Comparison of ENCODE assay signal across 14 cellular contexts in genomic region chr5:170357853-170358497, GRCh38. TPM values are rescaled to one million over a fixed set of nuclear protein-coding genes. Genes with fewer than 3 reads are reported as not detected.
DNase-seq lines count a peak whose midpoint lies in the region; ATAC-seq and TF ChIP-seq lines count a peak whose summit lies in the region.
"Had no signal": no experiment of that assay in that cellular context is flagged by ENCODE, and none has a peak within 500 bp of the region (broad histone marks: within the 10 kb centered on the region; RNA-seq: fewer than 3 reads in every experiment).

No MANE protein-coding gene starts in this region.

- no peaks in the 10 kb centered on the region for H3K36me3 ChIP-seq in muscle layer of duodenum (ENCODE audit: control insufficient read depth in 1 of 2, insufficient read depth in 2 of 2, low read length in 2 of 2)
- no peaks in the 10 kb centered on the region for H3K36me3 ChIP-seq in aorta (ENCODE audit: control insufficient read depth in 1 of 2, insufficient read depth in 2 of 2, low read length in 1 of 2)

- H3K4me1 Mint-ChIP-seq in activated CD4-positive, alpha-beta T cell treated with anti-CD3 and anti-CD28 coated beads, Interleukin-2, amount 10 ng/mL, durations not matched to agents 7 days and 5 days = peaks cover 2% of the 10 kb centered on the region
- H3K4me1 Mint-ChIP-seq in activated CD4-positive, alpha-beta T cell treated with anti-CD3 and anti-CD28 coated beads for 36 hours = peaks cover 3% of the 10 kb centered on the region

- no peaks in the 10 kb centered on the region for H3K27me3 ChIP-seq in muscle layer of duodenum (ENCODE audit: low read depth, low read length)
- H3K27me3 ChIP-seq in aorta (ENCODE audit: control insufficient read depth in 1 of 2, insufficient read depth in 2 of 2, low read length in 1 of 2) = no peaks in the 10 kb centered on the region

- H3K9me3 ChIP-seq in muscle layer of duodenum (ENCODE audit: control insufficient read depth in 1 of 2, low read length in 2 of 2) = no peaks in the 10 kb centered on the region
- no peaks in the 10 kb centered on the region for H3K9me3 ChIP-seq in aorta (ENCODE audit: control insufficient read depth, low read length)

- intact Hi-C loops in activated CD4-positive, alpha-beta T cell treated with anti-CD3 and anti-CD28 coated beads for 36 hours (cut with DNase I, micrococcal nuclease) = no loop called here
- intact Hi-C loops in aorta (cut with DNase I) = no loop called here

- H3K27ac ChIP-seq in muscle layer of duodenum (ENCODE audit: low read length) = peak overlapping the region; percentile 6
- no peak overlapping the region for H3K27ac ChIP-seq in aorta (ENCODE audit: low read depth in 1 of 2, low read length in 2 of 2)
- H3K27ac ChIP-seq: 22Rv1 had no signal

- TF ChIP-seq POLR2A in erythroblast (IDR thresholded peaks at IDR 0.05; ENCODE audit: low read length) = no peak

- 86 to 87% methylated on average over 10 of the region's 10 CpGs for WGBS in aorta, 2 donors

- no peak for DNase-seq in activated CD4-positive, alpha-beta T cell treated with anti-CD3 and anti-CD28 coated beads, Interleukin-2, amount 10 ng/mL, durations not matched to agents 7 days and 5 days
- no peak for DNase-seq in activated CD4-positive, alpha-beta T cell treated with anti-CD3 and anti-CD28 coated beads for 36 hours
- DNase-seq in erythroblast (lab: John Stamatoyannopoulos, UW) = peak; percentile 12
- peak; percentile 81 to 88 for DNase-seq in aorta
- DNase-seq in epidermal melanocyte (ENCODE audit: insufficient read length, low spot score) = no peak
- no peak for DNase-seq in superior temporal gyrus (ENCODE audit: extremely low spot score)
- DNase-seq in activated gamma-delta T cell (lab: John Stamatoyannopoulos, UW) = no peak
- DNase-seq: NCI-H1930; stimulated activated naive CD4-positive, alpha-beta T cell had no signal

- POLR2A ChIA-PET in activated CD4-positive, alpha-beta T cell treated with anti-CD3 and anti-CD28 coated beads, Interleukin-2, amount 10 ng/mL, durations not matched to agents 7 days and 5 days (lab: Charles Lee) = no interaction called here
- POLR2A ChIA-PET in activated CD4-positive, alpha-beta T cell treated with anti-CD3 and anti-CD28 coated beads for 36 hours (lab: Charles Lee) = no interaction called here

- CTCF ChIA-PET in activated CD4-positive, alpha-beta T cell treated with anti-CD3 and anti-CD28 coated beads, Interleukin-2, amount 10 ng/mL, durations not matched to agents 7 days and 5 days (lab: Charles Lee) = interaction anchor here (1.0 to 1.1 kb wide), 2 partner anchors 10 to 13 kb away, joined by 3 to 4 read pairs; no protein-coding TSS in a partner anchor
- CTCF ChIA-PET in activated CD4-positive, alpha-beta T cell treated with anti-CD3 and anti-CD28 coated beads for 36 hours (lab: Charles Lee) = interaction anchor here (0.6 to 1.3 kb wide), 4 partner anchors 12 to 1360 kb away, joined by 3 to 4 read pairs (median 3); no protein-coding TSS in a partner anchor

- H3K4me3 Mint-ChIP-seq in activated CD4-positive, alpha-beta T cell treated with anti-CD3 and anti-CD28 coated beads, Interleukin-2, amount 10 ng/mL, durations not matched to agents 7 days and 5 days = no peak overlapping the region
- H3K4me3 Mint-ChIP-seq in activated CD4-positive, alpha-beta T cell treated with anti-CD3 and anti-CD28 coated beads for 36 hours = no peak overlapping the region

- H3K4me3 ChIP-seq in muscle layer of duodenum (ENCODE audit: low read depth in 1 of 2, low read length in 2 of 2) = no peak overlapping the region
- H3K4me3 ChIP-seq in aorta (ENCODE audit: low read length in 2 of 2) = no peak overlapping the region

- no peaks in the 10 kb centered on the region for H3K9me3 Mint-ChIP-seq in activated CD4-positive, alpha-beta T cell treated with anti-CD3 and anti-CD28 coated beads, Interleukin-2, amount 10 ng/mL, durations not matched to agents 7 days and 5 days
- H3K9me3 Mint-ChIP-seq in activated CD4-positive, alpha-beta T cell treated with anti-CD3 and anti-CD28 coated beads for 36 hours (ENCODE audit: low read depth) = no peaks in the 10 kb centered on the region

- H3K27me3 Mint-ChIP-seq in activated CD4-positive, alpha-beta T cell treated with anti-CD3 and anti-CD28 coated beads, Interleukin-2, amount 10 ng/mL, durations not matched to agents 7 days and 5 days = peaks cover 11% of the 10 kb centered on the region
- peaks cover 3% of the 10 kb centered on the region for H3K27me3 Mint-ChIP-seq in activated CD4-positive, alpha-beta T cell treated with anti-CD3 and anti-CD28 coated beads for 36 hours

- ATAC-seq in activated CD4-positive, alpha-beta T cell treated with anti-CD3 and anti-CD28 coated beads for 36 hours = no peak
- peak; percentile 56 for ATAC-seq in aorta (ENCODE audit: low FRiP score)
- ATAC-seq: HCT116 had no signal

- H3K36me3 Mint-ChIP-seq in activated CD4-positive, alpha-beta T cell treated with anti-CD3 and anti-CD28 coated beads, Interleukin-2, amount 10 ng/mL, durations not matched to agents 7 days and 5 days (ENCODE audit: low read depth) = no peaks in the 10 kb centered on the region
- no peaks in the 10 kb centered on the region for H3K36me3 Mint-ChIP-seq in activated CD4-positive, alpha-beta T cell treated with anti-CD3 and anti-CD28 coated beads for 36 hours (ENCODE audit: low read depth)

- H3K4me1 ChIP-seq in muscle layer of duodenum (ENCODE audit: control insufficient read depth in 1 of 2, insufficient read depth in 2 of 2, low read length in 2 of 2) (peaks cover 12 to 68% of the 10 kb centered on the region in 2 donors), aorta (ENCODE audit: control insufficient read depth in 1 of 2, insufficient read depth in 2 of 2, low read length in 2 of 2) (no peaks in the 10 kb centered on the region)

- peak overlapping the region; percentile 25 for H3K27ac Mint-ChIP-seq in activated CD4-positive, alpha-beta T cell treated with anti-CD3 and anti-CD28 coated beads, Interleukin-2, amount 10 ng/mL, durations not matched to agents 7 days and 5 days
- no peak overlapping the region for H3K27ac Mint-ChIP-seq in activated CD4-positive, alpha-beta T cell treated with anti-CD3 and anti-CD28 coated beads for 36 hours

RNA-seq across cellular contexts. Expression of gene KCNMB1, which starts 31.2 kb away (rescaled TPM):
- not detected for total RNA-seq in activated CD4-positive, alpha-beta T cell treated with anti-CD3 and anti-CD28 coated beads, Interleukin-2, amount 10 ng/mL, durations not matched to agents 7 days and 5 days
- total RNA-seq in activated CD4-positive, alpha-beta T cell treated with anti-CD3 and anti-CD28 coated beads for 36 hours = not detected
- total RNA-seq in aorta = 10 to 100 TPM; 30.0 to 63.3 TPM
- polyA plus RNA-seq in aorta = 10 to 100 TPM; 19.7 to 42.8 TPM
- total RNA-seq: RPMI7951 had no signal
- polyA plus RNA-seq: keratinocyte had no signal

Comparison
In these comparisons a context has a peak if more than half of its experiments do, and no peak if none do; other contexts are left out.
1. DNase-seq: peak in erythroblast (2 of 2) and aorta (2 of 2); none in activated CD4-positive, alpha-beta T cell treated with anti-CD3 and anti-CD28 coated beads, Interleukin-2, amount 10 ng/mL, durations not matched to agents 7 days and 5 days (single experiment), activated CD4-positive, alpha-beta T cell treated with anti-CD3 and anti-CD28 coated beads for 36 hours (single experiment), epidermal melanocyte (single experiment), superior temporal gyrus (single experiment) and activated gamma-delta T cell (single experiment).
2. RNA of gene KCNMB1, which starts 31.2 kb away (total RNA-seq): 30.0 to 63.3 TPM in aorta; not detected in activated CD4-positive, alpha-beta T cell treated with anti-CD3 and anti-CD28 coated beads, Interleukin-2, amount 10 ng/mL, durations not matched to agents 7 days and 5 days and not detected in activated CD4-positive, alpha-beta T cell treated with anti-CD3 and anti-CD28 coated beads for 36 hours; every median in the first group is over 10 times any median in the second.